In the genomic region with DNA sequence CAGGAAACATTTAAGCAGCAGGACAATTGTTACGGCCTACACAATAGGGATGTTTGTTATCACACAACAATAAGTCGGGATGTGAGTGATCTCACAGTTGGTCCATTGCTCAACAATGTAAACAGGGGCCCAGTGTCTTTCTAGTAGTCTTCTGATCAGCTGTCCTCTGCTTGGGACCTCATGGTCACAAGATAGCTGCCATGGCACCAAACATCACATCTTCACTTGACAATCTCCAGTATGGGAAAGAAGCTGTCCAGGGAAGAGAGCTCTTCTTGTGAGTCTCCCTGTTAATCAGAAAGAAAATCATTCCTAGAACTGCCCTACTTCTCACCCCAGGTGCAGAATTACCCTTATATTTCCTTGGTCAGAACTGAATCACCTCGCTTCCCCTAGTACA, we compare ENCODE assay signal across 2 cellular contexts.
TF ChIP-seq lines count a peak whose summit lies in the region.

No MANE protein-coding gene starts in this region.

TF ChIP-seq in HEK293, 187 proteins besides CTCF, POLR2A, EP300 and RAD21:
- TF ChIP-seq, protein P1, sequence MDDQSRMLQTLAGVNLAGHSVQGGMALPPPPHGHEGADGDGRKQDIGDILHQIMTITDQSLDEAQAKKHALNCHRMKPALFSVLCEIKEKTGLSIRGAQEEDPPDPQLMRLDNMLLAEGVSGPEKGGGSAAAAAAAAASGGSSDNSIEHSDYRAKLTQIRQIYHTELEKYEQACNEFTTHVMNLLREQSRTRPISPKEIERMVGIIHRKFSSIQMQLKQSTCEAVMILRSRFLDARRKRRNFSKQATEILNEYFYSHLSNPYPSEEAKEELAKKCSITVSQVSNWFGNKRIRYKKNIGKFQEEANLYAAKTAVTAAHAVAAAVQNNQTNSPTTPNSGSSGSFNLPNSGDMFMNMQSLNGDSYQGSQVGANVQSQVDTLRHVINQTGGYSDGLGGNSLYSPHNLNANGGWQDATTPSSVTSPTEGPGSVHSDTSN (CRISPR knock-in tag; IDR thresholded peaks at IDR 0.05) = no peak
- TF ChIP-seq ZNF791 (tag by site-specific recombination; IDR thresholded peaks at IDR 0.05) (no peak), ZNF664 (tag by site-specific recombination; IDR thresholded peaks at IDR 0.05) (no peak), ZNF239 (tag by site-specific recombination; IDR thresholded peaks at IDR 0.05) (no peak), SETDB1 (IDR thresholded peaks at IDR 0.05; ENCODE audit: insufficient read length, low read length) (peak; percentile 21)
- TF ChIP-seq, protein P2, sequence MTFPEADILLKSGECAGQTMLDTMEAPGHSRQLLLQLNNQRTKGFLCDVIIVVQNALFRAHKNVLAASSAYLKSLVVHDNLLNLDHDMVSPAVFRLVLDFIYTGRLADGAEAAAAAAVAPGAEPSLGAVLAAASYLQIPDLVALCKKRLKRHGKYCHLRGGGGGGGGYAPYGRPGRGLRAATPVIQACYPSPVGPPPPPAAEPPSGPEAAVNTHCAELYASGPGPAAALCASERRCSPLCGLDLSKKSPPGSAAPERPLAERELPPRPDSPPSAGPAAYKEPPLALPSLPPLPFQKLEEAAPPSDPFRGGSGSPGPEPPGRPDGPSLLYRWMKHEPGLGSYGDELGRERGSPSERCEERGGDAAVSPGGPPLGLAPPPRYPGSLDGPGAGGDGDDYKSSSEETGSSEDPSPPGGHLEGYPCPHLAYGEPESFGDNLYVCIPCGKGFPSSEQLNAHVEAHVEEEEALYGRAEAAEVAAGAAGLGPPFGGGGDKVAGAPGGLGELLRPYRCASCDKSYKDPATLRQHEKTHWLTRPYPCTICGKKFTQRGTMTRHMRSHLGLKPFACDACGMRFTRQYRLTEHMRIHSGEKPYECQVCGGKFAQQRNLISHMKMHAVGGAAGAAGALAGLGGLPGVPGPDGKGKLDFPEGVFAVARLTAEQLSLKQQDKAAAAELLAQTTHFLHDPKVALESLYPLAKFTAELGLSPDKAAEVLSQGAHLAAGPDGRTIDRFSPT (tag by site-specific recombination; IDR thresholded peaks at IDR 0.05) = no peak

TF ChIP-seq in H1, 55 proteins besides CTCF, POLR2A, EP300 and RAD21 (continued from another document):
- peak; percentile 46; the same call in 1 of the 2 replicates for TF ChIP-seq KDM1A (IDR thresholded peaks at IDR 0.05; ENCODE audit: borderline replicate concordance, low read length)
- TF ChIP-seq, protein P3, sequence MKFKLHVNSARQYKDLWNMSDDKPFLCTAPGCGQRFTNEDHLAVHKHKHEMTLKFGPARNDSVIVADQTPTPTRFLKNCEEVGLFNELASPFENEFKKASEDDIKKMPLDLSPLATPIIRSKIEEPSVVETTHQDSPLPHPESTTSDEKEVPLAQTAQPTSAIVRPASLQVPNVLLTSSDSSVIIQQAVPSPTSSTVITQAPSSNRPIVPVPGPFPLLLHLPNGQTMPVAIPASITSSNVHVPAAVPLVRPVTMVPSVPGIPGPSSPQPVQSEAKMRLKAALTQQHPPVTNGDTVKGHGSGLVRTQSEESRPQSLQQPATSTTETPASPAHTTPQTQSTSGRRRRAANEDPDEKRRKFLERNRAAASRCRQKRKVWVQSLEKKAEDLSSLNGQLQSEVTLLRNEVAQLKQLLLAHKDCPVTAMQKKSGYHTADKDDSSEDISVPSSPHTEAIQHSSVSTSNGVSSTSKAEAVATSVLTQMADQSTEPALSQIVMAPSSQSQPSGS (IDR thresholded peaks at IDR 0.05; ENCODE audit: low read length) = no peak
